ENCODE assay signal across 27 cellular contexts in genomic region chr6:24460966-24461365, GRCh38.
"Had no signal": no experiment of that assay in that cellular context is flagged by ENCODE, and none has a peak within 500 bp of the region (broad histone marks: within the 10 kb centered on the region; RNA-seq: fewer than 3 reads in every experiment).

No MANE protein-coding gene starts in this region.

- H2AFZ ChIP-seq: hepatocyte had no signal

- H3K79me2 ChIP-seq: hepatocyte had no signal

- H3K4me1 ChIP-seq: heart left ventricle, prostate gland, sigmoid colon, stomach, thyroid gland had no signal

- H3K4me1 Mint-ChIP-seq: mesothelial cell of epicardium; naive B cell; neural crest cell; stimulated activated effector memory CD8-positive, alpha-beta T cell treated with anti-CD3 and anti-CD28 coated beads, Interleukin-12 subunit alpha, Interleukin-12 subunit beta, amount 100 ng/mL, for 72 hours had no signal

- H3K27me3 ChIP-seq: dorsolateral prefrontal cortex, gastrocnemius medialis, heart left ventricle, hepatocyte, neutrophil, sigmoid colon, stomach, thyroid gland, vagina had no signal

- H3K27me3 Mint-ChIP-seq: naive B cell; natural killer cell treated with Interleukin-12 subunit alpha and Interleukin-12 subunit beta and Interleukin-15 and Interleukin-18, amount 100 ng/mL, for 72 hours had no signal

- H3K27ac Mint-ChIP-seq: mesothelial cell of epicardium; natural killer cell treated with Interleukin-12 subunit alpha and Interleukin-12 subunit beta and Interleukin-15 and Interleukin-18, amount 100 ng/mL, for 72 hours; stimulated activated effector memory CD8-positive, alpha-beta T cell treated with anti-CD3 and anti-CD28 coated beads, Interleukin-12 subunit alpha, Interleukin-12 subunit beta, amount 100 ng/mL, for 72 hours had no signal

- DNase-seq: cortex of kidney; dorsolateral prefrontal cortex; effector CD4-positive, alpha-beta T cell; gastrocnemius medialis; heart left ventricle; kidney; mesenchymal stem cell; mucosa of descending colon; naive B cell; right cardiac atrium; sigmoid colon; stimulated activated CD4-positive, alpha-beta T cell treated with anti-CD3 and anti-CD28 coated beads, Interleukin-2, amount 100 ng/mL, for 24 hours; stimulated activated CD4-positive, alpha-beta T cell treated with anti-CD3 and anti-CD28 coated beads, Interleukin-4, amount 100 ng/mL, for 24 hours; stimulated activated naive CD4-positive, alpha-beta T cell treated with Interleukin-2 at 50 U/mL for 16 hours; stomach; thyroid gland; trophoblast cell had no signal

- H3K9me3 ChIP-seq: gastrocnemius medialis, heart left ventricle, mucosa of descending colon, neutrophil, prostate gland, sigmoid colon, stomach, thyroid gland, vagina had no signal

- H3K4me3 Mint-ChIP-seq: mesothelial cell of epicardium; naive B cell; natural killer cell treated with Interleukin-12 subunit alpha and Interleukin-12 subunit beta and Interleukin-15 and Interleukin-18, amount 100 ng/mL, for 72 hours; neural crest cell; stimulated activated effector memory CD8-positive, alpha-beta T cell treated with anti-CD3 and anti-CD28 coated beads, Interleukin-12 subunit alpha, Interleukin-12 subunit beta, amount 100 ng/mL, for 72 hours had no signal

- H3K9me3 Mint-ChIP-seq: mesothelial cell of epicardium; naive B cell; natural killer cell treated with Interleukin-12 subunit alpha and Interleukin-12 subunit beta and Interleukin-15 and Interleukin-18, amount 100 ng/mL, for 72 hours; neural crest cell; stimulated activated effector memory CD8-positive, alpha-beta T cell treated with anti-CD3 and anti-CD28 coated beads, Interleukin-12 subunit alpha, Interleukin-12 subunit beta, amount 100 ng/mL, for 72 hours had no signal

- H3K4me2 ChIP-seq: hepatocyte had no signal

- H3K36me3 ChIP-seq: gastrocnemius medialis, heart left ventricle, neutrophil, prostate gland, thyroid gland, vagina had no signal

- H3K36me3 Mint-ChIP-seq: mesothelial cell of epicardium; natural killer cell treated with Interleukin-12 subunit alpha and Interleukin-12 subunit beta and Interleukin-15 and Interleukin-18, amount 100 ng/mL, for 72 hours; stimulated activated effector memory CD8-positive, alpha-beta T cell treated with anti-CD3 and anti-CD28 coated beads, Interleukin-12 subunit alpha, Interleukin-12 subunit beta, amount 100 ng/mL, for 72 hours had no signal

- ATAC-seq: gastrocnemius medialis; heart left ventricle; left lobe of liver; mucosa of descending colon; natural killer cell treated with Interleukin-12 subunit alpha and Interleukin-12 subunit beta and Interleukin-15 and Interleukin-18, amount 100 ng/mL, for 72 hours; right cardiac atrium; stimulated activated effector memory CD8-positive, alpha-beta T cell treated with anti-CD3 and anti-CD28 coated beads, Interleukin-12 subunit alpha, Interleukin-12 subunit beta, amount 100 ng/mL, for 72 hours had no signal

- H3K4me3 ChIP-seq: dorsolateral prefrontal cortex, gastrocnemius medialis, heart left ventricle, hepatocyte, lung, mucosa of descending colon, prostate gland, sigmoid colon, stomach, thyroid gland, vagina had no signal

- H3K27ac ChIP-seq: dorsolateral prefrontal cortex, gastrocnemius medialis, heart left ventricle, hepatocyte, neutrophil, prostate gland, sigmoid colon, stomach, thyroid gland, vagina had no signal
